ENCODE assay signal across 8 cellular contexts in genomic region chr10:96124230-96125141, GRCh38. TPM values are rescaled to one million over a fixed set of nuclear protein-coding genes. Genes with fewer than 3 reads are reported as not detected.
DNase-seq lines count a peak whose midpoint lies in the region; ATAC-seq, FAIRE-seq and TF ChIP-seq lines count a peak whose summit lies in the region.

No MANE protein-coding gene starts in this region.

- H3K79me2 ChIP-seq in GM12878 (ENCODE audit: control insufficient read depth, insufficient read depth, low read length), result no peaks in the 10 kb centered on the region

- no peak for FAIRE-seq in GM12878 (lab: Jason Lieb, UNC)

- BruUV-seq in GM12878 (replicated peaks; lab: Mats Ljungman, UMichigan), result no TSS peak

- peak; percentile 91 for ATAC-seq in GM12878
- peak; percentile 62 to 93 (median 81) for ATAC-seq in right lobe of liver
- ATAC-seq in GM21447 (IDR thresholded peaks at IDR 0.05; ENCODE audit: unreplicated experiment), result no peak
- no peak for ATAC-seq in HG03108 (IDR thresholded peaks at IDR 0.05; ENCODE audit: unreplicated experiment)
- ATAC-seq in psoas muscle, result no peak

- H3K27me3 ChIP-seq in GM12878 (replicated peaks in 1 of 2; ENCODE audit: control insufficient read depth in 2 of 2, insufficient read depth in 2 of 2, low read length in 1 of 2) (no peaks in the 10 kb centered on the region), right lobe of liver (peaks cover 0 to 24% of the 10 kb centered on the region in 2 donors), psoas muscle (ENCODE audit: insufficient read depth in 3 of 3, low read length in 2 of 3) (peaks cover 7 to 93% (median 25%) of the 10 kb centered on the region in 3 donors), dorsolateral prefrontal cortex (peaks cover 3 to 98% (median 79%) of the 10 kb centered on the region in 45 donors)

- H3K4me3 ChIP-seq in GM12878 (no peak overlapping the region), right lobe of liver (peak overlapping the region in 2 of 3 donors; percentile 22 to 48), psoas muscle (no peak overlapping the region), dorsolateral prefrontal cortex (no peak overlapping the region)

- H3K36me3 ChIP-seq in GM12878 (ENCODE audit: control insufficient read depth in 2 of 2, insufficient read depth in 2 of 2, low read length in 1 of 2), result no peaks in the 10 kb centered on the region
- H3K36me3 ChIP-seq in right lobe of liver, result no peaks in the 10 kb centered on the region
- no peaks in the 10 kb centered on the region for H3K36me3 ChIP-seq in psoas muscle (ENCODE audit: insufficient read depth in 1 of 2, low read depth in 1 of 2)

- RAD21 ChIA-PET in GM12878 (lab: Charles Lee; ENCODE audit: unreplicated experiment), result interaction anchor here (1.1 kb wide), 1 partner anchor 107 kb away, joined by 3 read pairs; no protein-coding TSS in a partner anchor

- DNase-seq in GF-D8 (lab: John Stamatoyannopoulos, UW), result peak; percentile 79
- DNase-seq in NCI-H146 (lab: John Stamatoyannopoulos, UW), result peak; percentile 74
- DNase-seq in GM12878 (ENCODE audit: low read depth, low spot score), result no peak
- peak; percentile 36 to 70 (median 63) for DNase-seq in right lobe of liver
- DNase-seq in psoas muscle, result no peak
- no peak for DNase-seq in dorsolateral prefrontal cortex

- H4K20me1 ChIP-seq in GM12878 (ENCODE audit: control insufficient read depth, insufficient read depth), result no peaks in the 10 kb centered on the region

- no peaks in the 10 kb centered on the region; the same call in none of the 3 replicates for H3K9me3 ChIP-seq in GM12878 (replicated peaks; ENCODE audit: control insufficient read depth, insufficient read depth, low read length)
- H3K9me3 ChIP-seq in right lobe of liver, result no peaks in the 10 kb centered on the region
- no peaks in the 10 kb centered on the region for H3K9me3 ChIP-seq in psoas muscle

- H3K4me1 ChIP-seq in GM12878 (ENCODE audit: control insufficient read depth, insufficient read depth, low read length) (peaks cover 2% of the 10 kb centered on the region; the same call in 1 of the 2 replicates), right lobe of liver (peaks cover 0 to 4% (median 0%) of the 10 kb centered on the region in 4 donors), psoas muscle (no peaks in the 10 kb centered on the region)

- peak overlapping the region; percentile 74 for H2AFZ ChIP-seq in GM12878 (ENCODE audit: control insufficient read depth, low read depth, low read length)

- no peak for TF ChIP-seq POLR2A in GM12878 (IDR thresholded peaks at IDR 0.05; ENCODE audit: low read depth, low read length)
- TF ChIP-seq POLR2A in right lobe of liver (IDR thresholded peaks at IDR 0.05), result no peak

- no peak overlapping the region; the same call in 1 of the 2 replicates for H3K4me2 ChIP-seq in GM12878 (ENCODE audit: control insufficient read depth, insufficient read depth)

- in situ Hi-C loops in GM12878 (cut with MboI), result no loop called here

- TF ChIP-seq CTCF in GM12878 (IDR thresholded peaks at IDR 0.05 in 2 of 3, conservative IDR thresholded peaks at IDR 0.05 in 1 of 3; ENCODE audit: control insufficient read depth in 2 of 3, extremely low read depth in 1 of 3, insufficient read depth in 1 of 3, low read depth in 3 of 3, low read length in 3 of 3) (no peak), right lobe of liver (IDR thresholded peaks at IDR 0.05) (no peak), psoas muscle (IDR thresholded peaks at IDR 0.05) (no peak), dorsolateral prefrontal cortex (IDR thresholded peaks at IDR 0.05 in 54 of 56, conservative IDR thresholded peaks at IDR 0.05 in 2 of 56; ENCODE audit: low read depth in 1 of 56, partially characterized antibody in 56 of 56) (no peak)

- SMC1A ChIA-PET in GM12878 (lab: Charles Lee; ENCODE audit: uncharacterized antibody, unreplicated experiment), result interaction anchor here (0.7 to 1.4 kb wide), 2 partner anchors 12 to 34 kb away, joined by 3 to 5 read pairs; no protein-coding TSS in a partner anchor

- no peak for TF ChIP-seq RAD21 in GM12878 (IDR thresholded peaks at IDR 0.05; ENCODE audit: insufficient read depth, low read depth, low read length)

- no peak overlapping the region for H3K9ac ChIP-seq in GM12878 (ENCODE audit: control insufficient read depth, insufficient read depth, low read length)

- CTCF ChIA-PET in GM12878 (lab: Yijun Ruan, JAX), result interaction anchor here (0.6 to 1.5 kb wide), 2 partner anchors 35 to 107 kb away, joined by 3 read pairs; no protein-coding TSS in a partner anchor

- TF ChIP-seq EP300 in GM12878 (IDR thresholded peaks at IDR 0.05; ENCODE audit: borderline replicate concordance in 1 of 2, control insufficient read depth in 1 of 2, low read depth in 2 of 2, low read length in 2 of 2), result no peak

- POLR2A ChIA-PET in GM12878 (lab: Charles Lee), result interaction anchor here (0.7 kb wide), 1 partner anchor 383 kb away, joined by 3 read pairs; no protein-coding TSS in a partner anchor

- intact Hi-C loops in GM12878 (cut with micrococcal nuclease; ENCODE audit: unreplicated experiment) (no loop called here), right lobe of liver (cut with DNase I) (no loop called here), psoas muscle (cut with DNase I) (loop anchor here in 1 of 2 donors (5.0 kb wide), 1 partner anchor 107 kb away; no protein-coding TSS in a partner anchor), dorsolateral prefrontal cortex (cut with DNase I) (no loop called here)

- H3K27ac ChIP-seq in GM12878 (ENCODE audit: control insufficient read depth, insufficient read depth) (no peak overlapping the region), right lobe of liver (no peak overlapping the region), psoas muscle (no peak overlapping the region), dorsolateral prefrontal cortex (no peak overlapping the region)

- WGBS in GM12878 (ENCODE audit: insufficient coverage, insufficient replicate concordance, low lambda C conversion rate, missing lambda C conversion rate), result 58% methylated on average over 4 of the region's 4 CpGs
- 5% methylated on average over 3 of the region's 4 CpGs for WGBS in right lobe of liver (ENCODE audit: insufficient coverage, low coverage, low lambda C conversion rate, missing lambda C conversion rate)
- WGBS in psoas muscle, 3 donors, result 12 to 25% (median 22%) methylated on average over 4 of the region's 4 CpGs

TF ChIP-seq in GM12878, 131 proteins besides CTCF, POLR2A, EP300 and RAD21:
- TF ChIP-seq MEF2B (IDR thresholded peaks at IDR 0.05; ENCODE audit: partially characterized antibody, poor library complexity, severe bottlenecking), result no peak
- TF ChIP-seq, protein P1, sequence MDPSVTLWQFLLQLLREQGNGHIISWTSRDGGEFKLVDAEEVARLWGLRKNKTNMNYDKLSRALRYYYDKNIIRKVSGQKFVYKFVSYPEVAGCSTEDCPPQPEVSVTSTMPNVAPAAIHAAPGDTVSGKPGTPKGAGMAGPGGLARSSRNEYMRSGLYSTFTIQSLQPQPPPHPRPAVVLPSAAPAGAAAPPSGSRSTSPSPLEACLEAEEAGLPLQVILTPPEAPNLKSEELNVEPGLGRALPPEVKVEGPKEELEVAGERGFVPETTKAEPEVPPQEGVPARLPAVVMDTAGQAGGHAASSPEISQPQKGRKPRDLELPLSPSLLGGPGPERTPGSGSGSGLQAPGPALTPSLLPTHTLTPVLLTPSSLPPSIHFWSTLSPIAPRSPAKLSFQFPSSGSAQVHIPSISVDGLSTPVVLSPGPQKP (IDR thresholded peaks at IDR 0.05; ENCODE audit: low read depth, low read length), result no peak
- peak; percentile 29; the same call in 1 of the 2 replicates for TF ChIP-seq MLLT1 (IDR thresholded peaks at IDR 0.05)

RNA-seq across cellular contexts. Expression of gene ZNF518A, which starts 5.6 kb away (rescaled TPM):
- 146 and 153 TPM in 2 replicates for total RNA-seq in GM12878 (2013; cell fraction: nucleolus; rRNA removed)
- total RNA-seq in GM12878 (2014; rRNA removed), result 15.8 and 17.1 TPM in 2 replicates
- total RNA-seq in GM12878 (2014; rRNA removed; fragmentation: Illumina TruSeq; extraction: Trizol), result 16.9 and 17.7 TPM in 2 replicates
- total RNA-seq in GM12878 (2021), result 14.8 and 15.1 TPM in 2 replicates
- polyA plus RNA-seq in GM12878 (2011; ENCODE audit: low read depth), result 4.8 TPM
- 19.4 and 34.1 TPM in 2 replicates for polyA plus RNA-seq in GM12878 (2011; rRNA removed)
- 4.9 and 5.3 TPM in 2 replicates for polyA plus RNA-seq in GM12878 (2011; cell fraction: cytosol; rRNA removed)
- polyA plus RNA-seq in GM12878 (2011; cell fraction: nucleus; rRNA removed), result 22.5 and 26.4 TPM in 2 replicates
- polyA plus RNA-seq in GM12878 (2012), result 7.3 and 8.8 TPM in 2 replicates
- 13.6 and 15.8 TPM in 2 replicates for polyA plus RNA-seq in GM12878 (2014; fragmentation: Illumina TruSeq; extraction: Trizol)
- 10 to 100 TPM in 1 of 2 experiments, 1 to 10 TPM in 1; 3.7 to 11.3 TPM for polyA plus RNA-seq in GM12878 (2014; fragmentation: Nextera tagmentation; extraction: Ambion mirVana)
- 7.2 and 9.1 TPM in 2 replicates for polyA plus RNA-seq in GM12878 (2014; rRNA removed)
- 10 to 100 TPM; 18.7 to 24.4 TPM for polyA plus RNA-seq in GM12878 (2016; fragmentation: Nextera tagmentation; extraction: Ambion mirVana)
- 15.5 and 29.6 TPM in 2 replicates for polyA minus RNA-seq in GM12878 (2011; rRNA and poly(A)+ RNA removed)
- polyA minus RNA-seq in GM12878 (2011; cell fraction: cytosol; rRNA and poly(A)+ RNA removed), result 7.8 and 14.3 TPM in 2 replicates
- 18.0 and 23.7 TPM in 2 replicates for polyA minus RNA-seq in GM12878 (2011; cell fraction: nucleus; rRNA and poly(A)+ RNA removed)
- total RNA-seq in right lobe of liver, result 10 to 100 TPM in 1 of 6 experiments, 1 to 10 TPM in 5; 6.7 to 10.4 (median 8.8) TPM
- 10 to 100 TPM in 1 of 4 donors, 1 to 10 TPM in 3; 7.4 to 10.2 (median 8.2) TPM for total RNA-seq in psoas muscle
- 1 to 10 TPM; 1.9 to 6.3 (median 3.0) TPM for polyA plus RNA-seq in psoas muscle
- 10 to 100 TPM; 23.2 to 58.5 (median 34.2) TPM for total RNA-seq in dorsolateral prefrontal cortex

Comparison
In these comparisons a context has a peak if more than half of its experiments do, and no peak if none do; other contexts are left out.
1. DNase-seq: peak in GF-D8 (single experiment), NCI-H146 (single experiment) and right lobe of liver (3 of 3); none in GM12878 (single experiment), psoas muscle (0 of 2) and dorsolateral prefrontal cortex (0 of 10).
2. ATAC-seq: peak in GM12878 (single experiment) and right lobe of liver (4 of 4); none in GM21447 (single experiment), HG03108 (single experiment) and psoas muscle (0 of 4).
3. H3K4me3 ChIP-seq: peak in right lobe of liver (2 of 3); none in GM12878 (single experiment), psoas muscle (single experiment) and dorsolateral prefrontal cortex (0 of 59).